11 cellular contexts compared by ENCODE assay signal in genomic region chr4:18081708-18082107, GRCh38.
"Had no signal": no experiment of that assay in that cellular context is flagged by ENCODE, and none has a peak within 500 bp of the region (broad histone marks: within the 10 kb centered on the region; RNA-seq: fewer than 3 reads in every experiment).

No MANE protein-coding gene starts in this region.

- ATAC-seq: GM23338, HCT116 had no signal

- FAIRE-seq: H1, H54 had no signal

- H3K27ac Mint-ChIP-seq: GM23338, H9, HFFc6 had no signal

- H3K4me3 Mint-ChIP-seq: GM23338, H9, HFFc6 had no signal

- H3K4me3 ChIP-seq: GM23248, GM23338, HAP-1 had no signal

- H3K27ac ChIP-seq: GM23248 had no signal

- H2AFZ ChIP-seq: GM23248, GM23338 had no signal

- H3K9me3 ChIP-seq: HAP-1 had no signal

- H3K9ac ChIP-seq: GM23248 had no signal

- DNase-seq: GM23248, GOT3, H7, H9, HCEC 1CT, HFFc6 had no signal

- H3K4me1 Mint-ChIP-seq: GM23338, H9 had no signal

- H3K36me3 ChIP-seq: HAP-1 had no signal

- H3K4me1 ChIP-seq: HAP-1 had no signal

- H3K9me3 Mint-ChIP-seq: HFFc6 had no signal

- H3K4me2 ChIP-seq: GM23338 had no signal
